Comparison of ENCODE assay signal across 13 cellular contexts in genomic region chr11:19934828-19935259, GRCh38.
DNase-seq lines count a peak whose midpoint lies in the region; ATAC-seq and TF ChIP-seq lines count a peak whose summit lies in the region.
"Had no signal": no experiment of that assay in that cellular context is flagged by ENCODE, and none has a peak within 500 bp of the region (broad histone marks: within the 10 kb centered on the region; RNA-seq: fewer than 3 reads in every experiment).

No MANE protein-coding gene starts in this region.

- peak; percentile 10 for DNase-seq in HPDE6-E6E7 (ENCODE audit: extremely low spot score)
- DNase-seq in WERI-Rb-1 = no peak
- DNase-seq in foreskin keratinocyte = no peak
- peak; percentile 88 for DNase-seq in stromal cell of bone marrow (ENCODE audit: low read depth)
- DNase-seq in NCI-H526 treated with DMSO at 0.1 percent for 48 hours (lab: John Stamatoyannopoulos, UW) = no peak
- DNase-seq: activated CD4-positive, alpha-beta memory T cell treated with anti-CD3 and anti-CD28 coated beads, Interleukin-2, amount 10 ng/mL, durations not matched to agents 7 days and 5 days; DMS153; NCI-H1105; NCI-H774; pancreas had no signal

- TF ChIP-seq CTCF in WERI-Rb-1 (IDR thresholded peaks at IDR 0.05; ENCODE audit: low read depth, low read length) (0 out of 2 replicates have a peak, but pooled peaks have one; percentile 21), foreskin keratinocyte (conservative IDR thresholded peaks at IDR 0.05) (peak; percentile 9)

- H3K9me3 ChIP-seq in WERI-Rb-1 (ENCODE audit: severe bottlenecking) = no peaks in the 10 kb centered on the region
- H3K9me3 ChIP-seq: pancreas had no signal

- peaks cover 3% of the 10 kb centered on the region for H3K4me1 ChIP-seq in foreskin keratinocyte

- no peak overlapping the region for H3K4me3 ChIP-seq in WERI-Rb-1 (ENCODE audit: low read depth, low read length)
- H3K4me3 ChIP-seq: pancreas had no signal

- H3K27ac ChIP-seq in WERI-Rb-1 = no peak overlapping the region
- H3K27ac ChIP-seq in foreskin keratinocyte = no peak overlapping the region
- H3K27ac ChIP-seq: pancreas had no signal

- no peaks in the 10 kb centered on the region for H3K36me3 ChIP-seq in WERI-Rb-1

- ATAC-seq in foreskin keratinocyte = peak; percentile 37
- no peak for ATAC-seq in GM19397 (IDR thresholded peaks at IDR 0.05; ENCODE audit: unreplicated experiment)
- ATAC-seq in HG03280 (IDR thresholded peaks at IDR 0.05; ENCODE audit: unreplicated experiment) = no peak
- ATAC-seq in activated CD4-positive, CD25-positive, alpha-beta regulatory T cell treated with anti-CD3 and anti-CD28 coated beads, Interleukin-2, amount 50 U/mL, for 24 hours = no peak

- H3K27me3 ChIP-seq in WERI-Rb-1 (ENCODE audit: insufficient read depth, low read depth, severe bottlenecking) (no peaks in the 10 kb centered on the region), foreskin keratinocyte (no peaks in the 10 kb centered on the region)
- H3K27me3 ChIP-seq: pancreas had no signal

Comparison
In these comparisons a context has a peak if more than half of its experiments do, and no peak if none do; other contexts are left out.
1. DNase-seq: peak in HPDE6-E6E7 (single experiment) and stromal cell of bone marrow (single experiment); none in WERI-Rb-1 (single experiment), foreskin keratinocyte (0 of 2) and NCI-H526 treated with DMSO at 0.1 percent for 48 hours (single experiment).